ENCODE assay signal across 1 cellular context in genomic region chr11:96242971-96243647, GRCh38.
TF ChIP-seq lines count a peak whose summit lies in the region.

No MANE protein-coding gene starts in this region.

TF ChIP-seq in HCT116, 20 proteins besides CTCF, POLR2A, EP300 and RAD21 (continued from another document):
- TF ChIP-seq ZBTB33 (IDR thresholded peaks at IDR 0.05; ENCODE audit: extremely low read depth, insufficient replicate concordance, low read length) (peak; percentile 90), MAX (IDR thresholded peaks at IDR 0.05) (peak; percentile 79), ZNF274 (IDR thresholded peaks at IDR 0.05; ENCODE audit: low read depth, low read length) (no peak), EZH2phosphoT487 (IDR thresholded peaks at IDR 0.05; ENCODE audit: borderline replicate concordance) (no peak), SP1 (IDR thresholded peaks at IDR 0.05; ENCODE audit: low read depth) (peak; percentile 37), TCF7L2 (IDR thresholded peaks at IDR 0.05; ENCODE audit: borderline replicate concordance, extremely low read depth, insufficient read depth, insufficient read length) (no peak), ELF1 (IDR thresholded peaks at IDR 0.05; ENCODE audit: borderline replicate concordance, low read depth) (no peak; the same call in 1 of the 2 replicates)
